Comparison of ENCODE assay signal across 14 cellular contexts in genomic region chr2:147149589-147150245, GRCh38.
DNase-seq lines count a peak whose midpoint lies in the region; TF ChIP-seq lines count a peak whose summit lies in the region.
"Had no signal": no experiment of that assay in that cellular context is flagged by ENCODE, and none has a peak within 500 bp of the region (broad histone marks: within the 10 kb centered on the region; RNA-seq: fewer than 3 reads in every experiment).

No MANE protein-coding gene starts in this region.

- no peaks in the 10 kb centered on the region for H3K36me3 ChIP-seq in fibroblast of lung (ENCODE audit: control insufficient read depth, insufficient read depth, low read length)
- no peaks in the 10 kb centered on the region for H3K36me3 ChIP-seq in spleen
- H3K36me3 ChIP-seq: ovary had no signal

- H3K4me1 ChIP-seq in fibroblast of lung (ENCODE audit: control insufficient read depth, extremely low read depth, insufficient read depth, low read length): no peaks in the 10 kb centered on the region
- H3K4me1 ChIP-seq in spleen: no peaks in the 10 kb centered on the region

- CTCF ChIA-PET in RWPE1 (lab: Yijun Ruan, JAX): interaction anchor here (0.5 kb wide), 1 partner anchor 675 kb away, joined by 3 read pairs; no protein-coding TSS in a partner anchor

- intact Hi-C loops in spleen (cut with DNase I; ENCODE audit: low total_unique reads): no loop called here

- TF ChIP-seq CTCF in RWPE1 (conservative IDR thresholded peaks at IDR 0.05; ENCODE audit: low read depth) (no peak), fibroblast of lung (conservative IDR thresholded peaks at IDR 0.05 in 1 of 2, IDR thresholded peaks at IDR 0.05 in 1 of 2; ENCODE audit: low read depth in 1 of 2, low read length in 2 of 2) (no peak), spleen (IDR thresholded peaks at IDR 0.05 in 8 of 11, conservative IDR thresholded peaks at IDR 0.05 in 3 of 11) (no peak)

- POLR2A ChIA-PET in RWPE1 (lab: Yijun Ruan, JAX; ENCODE audit: low non-redundant PET): no interaction called here

- DNase-seq in NCI-H2227 (lab: John Stamatoyannopoulos, UW; ENCODE audit: unreplicated experiment): peak; percentile 18
- no peak for DNase-seq in NCI-H2227 treated with DMSO at 0.1 percent for 48 hours (lab: John Stamatoyannopoulos, UW)
- peak; percentile 10 for DNase-seq in RWPE1 (ENCODE audit: low spot score)
- peak; percentile 73 to 75 for DNase-seq in fibroblast of lung (ENCODE audit: low read depth in 2 of 2)
- DNase-seq in spleen: peak; percentile 43
- no peak for DNase-seq in SIG-M5 (lab: John Stamatoyannopoulos, UW)
- DNase-seq in hypothalamus (lab: John Stamatoyannopoulos, UW): no peak
- DNase-seq in NCI-H2196 treated with DMSO at 0.1 percent for 48 hours (lab: John Stamatoyannopoulos, UW; ENCODE audit: unreplicated experiment): no peak
- DNase-seq: amygdala, H7, NCI-H1048, ovary, small intestine had no signal

- no peak overlapping the region for H3K4me2 ChIP-seq in fibroblast of lung (ENCODE audit: extremely low read depth, insufficient read depth, low read length)

- no peak overlapping the region for H3K9ac ChIP-seq in fibroblast of lung (ENCODE audit: insufficient read depth, low read length)

- H3K9me3 ChIP-seq in fibroblast of lung (ENCODE audit: control insufficient read depth, insufficient read depth, low read depth, low read length) (no peaks in the 10 kb centered on the region), spleen (peaks cover 0 to 11% (median 0%) of the 10 kb centered on the region in 8 donors)
- H3K9me3 ChIP-seq: ovary had no signal

- no peaks in the 10 kb centered on the region for H4K20me1 ChIP-seq in fibroblast of lung (ENCODE audit: control insufficient read depth, extremely low read depth, insufficient read depth, low read length)

- H3K27me3 ChIP-seq in fibroblast of lung (ENCODE audit: control insufficient read depth, insufficient read depth, low read length) (no peaks in the 10 kb centered on the region), spleen (replicated peaks in 1 of 7) (no peaks in the 10 kb centered on the region)
- H3K27me3 ChIP-seq: ovary had no signal

- TF ChIP-seq POLR2A in spleen (IDR thresholded peaks at IDR 0.05): no peak

- no peak overlapping the region for H2AFZ ChIP-seq in fibroblast of lung (ENCODE audit: low read length)

- no peaks in the 10 kb centered on the region for H3K79me2 ChIP-seq in fibroblast of lung (ENCODE audit: control insufficient read depth, insufficient read depth, low read length)

- H3K27ac ChIP-seq in RWPE1 (peak overlapping the region; percentile 73), fibroblast of lung (ENCODE audit: insufficient read depth, low read length) (no peak overlapping the region), spleen (no peak overlapping the region)
- H3K27ac ChIP-seq: coronary artery, ovary had no signal

- H3K4me3 ChIP-seq in fibroblast of lung (replicated peaks in 1 of 4; ENCODE audit: control extremely low read depth in 1 of 4, insufficient read depth in 1 of 4, low read depth in 3 of 4, low read length in 4 of 4) (no peak overlapping the region), spleen (no peak overlapping the region)
- H3K4me3 ChIP-seq: coronary artery, ovary had no signal

- WGBS in spleen, 5 donors: 75 to 88% (median 86%) methylated on average over 11 to 16 of the region's 16 CpGs

Comparison
In these comparisons a context has a peak if more than half of its experiments do, and no peak if none do; other contexts are left out.
1. DNase-seq: peak in NCI-H2227 (single experiment), RWPE1 (single experiment), fibroblast of lung (2 of 2) and spleen (single experiment); none in NCI-H2227 treated with DMSO at 0.1 percent for 48 hours (single experiment), SIG-M5 (single experiment), hypothalamus (0 of 51) and NCI-H2196 treated with DMSO at 0.1 percent for 48 hours (single experiment).